ENCODE assay signal across 19 cellular contexts in the genomic region with DNA sequence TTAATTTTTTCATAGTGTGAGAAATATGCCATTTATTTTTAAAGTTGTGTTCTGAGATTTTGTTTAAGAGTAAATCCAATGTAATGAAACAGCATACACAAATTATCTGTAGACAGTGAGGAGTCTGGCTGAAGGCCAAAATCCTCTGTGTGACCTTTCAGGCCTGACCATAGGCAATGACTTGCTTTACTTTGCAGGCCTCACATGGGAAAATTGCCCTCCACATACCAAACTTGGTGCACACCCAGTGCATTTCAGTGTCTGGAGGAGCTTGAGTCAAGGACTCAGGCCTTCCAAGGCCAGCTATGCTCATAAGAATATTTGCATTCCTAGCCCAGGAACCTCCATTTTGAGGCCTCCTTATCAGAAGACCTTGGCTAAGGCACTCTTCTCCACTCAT.
A peak's percentile ranks its signal among the peaks of the same experiment; 100 is the strongest.
DNase-seq lines count a peak whose midpoint lies in the region; ATAC-seq and TF ChIP-seq lines count a peak whose summit lies in the region.
"Had no signal": no experiment of that assay in that cellular context is flagged by ENCODE, and none has a peak within 500 bp of the region (broad histone marks: within the 10 kb centered on the region; RNA-seq: fewer than 3 reads in every experiment).

No MANE protein-coding gene starts in this region.

- H3K4me3 ChIP-seq in cardiac muscle cell, result no peak overlapping the region
- no peak overlapping the region for H3K4me3 ChIP-seq in RWPE2 (ENCODE audit: severe bottlenecking)
- no peak overlapping the region for H3K4me3 ChIP-seq in upper lobe of right lung
- H3K4me3 ChIP-seq: smooth muscle cell, suprapubic skin had no signal

- intact Hi-C loops in left cardiac atrium (cut with DNase I) (no loop called here), upper lobe of right lung (cut with DNase I) (no loop called here)

- H3K36me3 ChIP-seq in cardiac muscle cell (no peaks in the 10 kb centered on the region), RWPE2 (ENCODE audit: low read depth) (no peaks in the 10 kb centered on the region), upper lobe of right lung (no peaks in the 10 kb centered on the region)
- H3K36me3 ChIP-seq: suprapubic skin had no signal

- TF ChIP-seq CTCF in cardiac muscle cell (IDR thresholded peaks at IDR 0.05; ENCODE audit: low read depth, low read length), result no peak
- no peak for TF ChIP-seq CTCF in RWPE2 (IDR thresholded peaks at IDR 0.05; ENCODE audit: poor library complexity, severe bottlenecking)
- no peak for TF ChIP-seq CTCF in upper lobe of right lung (IDR thresholded peaks at IDR 0.05)
- no peak for TF ChIP-seq CTCF in GM20000 (IDR thresholded peaks at IDR 0.05; ENCODE audit: extremely low read depth, missing control alignments)
- TF ChIP-seq CTCF in omental fat pad (IDR thresholded peaks at IDR 0.05), result no peak

- DNase-seq in cardiac muscle cell (ENCODE audit: low read depth in 1 of 2, low spot score in 1 of 2), result peak; percentile 1 to 69
- no peak for DNase-seq in left cardiac atrium
- DNase-seq in RWPE2 (ENCODE audit: low spot score), result no peak
- peak; percentile 67 for DNase-seq in islet precursor cell
- DNase-seq in upper lobe of right lung, result no peak
- no peak for DNase-seq in GM20000 (ENCODE audit: low spot score)
- no peak for DNase-seq in omental fat pad (ENCODE audit: low spot score)
- DNase-seq: activated naive CD4-positive, alpha-beta T cell treated with anti-CD3 and anti-CD28 coated beads, Interleukin-2, amount 10 ng/mL, durations not matched to agents 7 days and 5 days; caudate nucleus; dermis blood vessel endothelial cell; DND-41; HCEC 1CT; kidney; NCI-H2081; stimulated activated CD4-positive, alpha-beta T cell treated with anti-CD3 and anti-CD28 coated beads, Interleukin-2, amount 100 ng/mL, for 24 hours had no signal

- no peaks in the 10 kb centered on the region for H3K27me3 ChIP-seq in cardiac muscle cell
- H3K27me3 ChIP-seq in RWPE2 (ENCODE audit: insufficient read depth, poor library complexity, severe bottlenecking), result no peaks in the 10 kb centered on the region
- H3K27me3 ChIP-seq in upper lobe of right lung, result no peaks in the 10 kb centered on the region
- H3K27me3 ChIP-seq: suprapubic skin had no signal

- H3K4me1 ChIP-seq in cardiac muscle cell (ENCODE audit: low read depth) (peaks cover 8% of the 10 kb centered on the region), RWPE2 (ENCODE audit: insufficient read depth, poor library complexity, severe bottlenecking) (no peaks in the 10 kb centered on the region), upper lobe of right lung (no peaks in the 10 kb centered on the region)
- H3K4me1 ChIP-seq: suprapubic skin had no signal

- H3K9me3 ChIP-seq in cardiac muscle cell (ENCODE audit: low read depth) (no peaks in the 10 kb centered on the region), RWPE2 (ENCODE audit: severe bottlenecking) (no peaks in the 10 kb centered on the region), upper lobe of right lung (no peaks in the 10 kb centered on the region)
- H3K9me3 ChIP-seq: suprapubic skin had no signal

- ATAC-seq in left cardiac atrium, result no peak
- 0 out of 3 replicates have a peak, but pooled peaks have one; percentile 41 for ATAC-seq in RWPE2 (ENCODE audit: low read depth)
- peak; percentile 58 for ATAC-seq in upper lobe of right lung
- ATAC-seq in GM21381 (IDR thresholded peaks at IDR 0.05; ENCODE audit: unreplicated experiment), result no peak
- ATAC-seq in omental fat pad (ENCODE audit: low FRiP score), result no peak
- ATAC-seq: stimulated activated memory B cell treated with anti-CD40 and anti-IgM and Interleukin-4, amounts not matched to agents 10 μg/mL and 1 μg/mL and 100 μg/mL, for 72 hours had no signal

- H3K27ac ChIP-seq in cardiac muscle cell (no peak overlapping the region), RWPE2 (ENCODE audit: poor library complexity, severe bottlenecking) (no peak overlapping the region), upper lobe of right lung (no peak overlapping the region)
- H3K27ac ChIP-seq: suprapubic skin had no signal

Comparison
In these comparisons a context has a peak if more than half of its experiments do, and no peak if none do; other contexts are left out.
1. DNase-seq: peak in cardiac muscle cell (2 of 2) and islet precursor cell (single experiment); none in left cardiac atrium (single experiment), RWPE2 (single experiment), upper lobe of right lung (single experiment), GM20000 (single experiment) and omental fat pad (single experiment).
2. ATAC-seq: peak in RWPE2 (single experiment) and upper lobe of right lung (single experiment); none in left cardiac atrium (0 of 2), GM21381 (single experiment) and omental fat pad (single experiment).